Comparison of ENCODE assay signal across 35 cellular contexts in genomic region chr9:80646211-80646610, GRCh38.
"Had no signal": no experiment of that assay in that cellular context is flagged by ENCODE, and none has a peak within 500 bp of the region (broad histone marks: within the 10 kb centered on the region; RNA-seq: fewer than 3 reads in every experiment).

No MANE protein-coding gene starts in this region.

- DNase-seq: Karpas-422, Kasumi-1, MG63, MM.1S, MV-4-11, NCI-H1048, NCI-H1092, NCI-H1092 treated with DMSO at 0.1 percent for 48 hours, NCI-H1105, NCI-H1105 treated with DMSO at 0.1 percent for 48 hours, NCI-H1417, NCI-H1417 treated with DMSO at 0.1 percent for 48 hours, NCI-H1436, NCI-H1436 treated with DMSO at 0.1 percent for 48 hours, NCI-H146, NCI-H1694, NCI-H1694 treated with DMSO at 0.1 percent for 48 hours, NCI-H187, NCI-H187 treated with DMSO at 0.1 percent for 48 hours, NCI-H1930, NCI-H2029, NCI-H2029 treated with DMSO at 0.1 percent for 48 hours, NCI-H2081, NCI-H2081 treated with DMSO at 0.1 percent for 48 hours, NCI-H2107, NCI-H2171, NCI-H2171 treated with DMSO at 0.1 percent for 48 hours, NCI-H2227 treated with DMSO at 0.1 percent for 48 hours, NCI-H226, NCI-H345, NCI-H446, NCI-H446 treated with DMSO at 0.1 percent for 48 hours, NCI-H510A, NCI-H510A treated with DMSO at 0.1 percent for 48 hours, NCI-H524 had no signal

- H3K27me3 ChIP-seq: MG63 had no signal

- H3K36me3 ChIP-seq: MG63 had no signal

- H3K4me3 ChIP-seq: MG63 had no signal

- H3K9me3 ChIP-seq: MG63 had no signal
